ENCODE assay signal across 15 cellular contexts in genomic region chr16:89145406-89146161, GRCh38. TPM values are rescaled to one million over a fixed set of nuclear protein-coding genes. Genes with fewer than 3 reads are reported as not detected.
DNase-seq lines count a peak whose midpoint lies in the region; ATAC-seq and TF ChIP-seq lines count a peak whose summit lies in the region.
"Had no signal": no experiment of that assay in that cellular context is flagged by ENCODE, and none has a peak within 500 bp of the region (broad histone marks: within the 10 kb centered on the region; RNA-seq: fewer than 3 reads in every experiment).

No MANE protein-coding gene starts in this region.

- no peak overlapping the region for H3K18ac ChIP-seq in IMR-90 (ENCODE audit: low read depth, low read length)

- peaks cover 35% of the 10 kb centered on the region for H3K36me3 ChIP-seq in IMR-90 (ENCODE audit: control insufficient read depth, insufficient read depth, low read length)
- H3K36me3 ChIP-seq in mucosa of descending colon (ENCODE audit: low read depth), result no peaks in the 10 kb centered on the region
- H3K36me3 ChIP-seq in upper lobe of right lung, result peaks cover 32% of the 10 kb centered on the region

- H4K5ac ChIP-seq in IMR-90 (ENCODE audit: low read depth, low read length), result no peak overlapping the region

- DNase-seq in IMR-90 (no peak), glutamatergic neuron (peak; percentile 9), mucosa of descending colon (peak in 2 of 3 donors; percentile 12 to 48), upper lobe of right lung (peak; percentile 63), head of caudate nucleus (no peak), mucosa of gallbladder (ENCODE audit: low spot score) (no peak)
- DNase-seq: Calu3; CD4-positive, CD25-positive, alpha-beta regulatory T cell; DMS 273 treated with DMSO at 0.1 percent for 48 hours had no signal

- no peaks in the 10 kb centered on the region for H3K9me1 ChIP-seq in IMR-90 (ENCODE audit: insufficient read depth, low read length)

- H2AK5ac ChIP-seq in IMR-90 (ENCODE audit: low read depth, low read length), result no peak overlapping the region

- TF ChIP-seq POLR2A in IMR-90 (IDR thresholded peaks at IDR 0.05; ENCODE audit: low read depth, low read length), result no peak

- H3K27me3 ChIP-seq in IMR-90 (ENCODE audit: control insufficient read depth, insufficient read depth, low read length) (no peaks in the 10 kb centered on the region), upper lobe of right lung (no peaks in the 10 kb centered on the region)

- 100% methylated on average over 8 of the region's 25 CpGs; no CpG with 5 or more reads in 1 of the 2 experiments for WGBS in IMR-90 (ENCODE audit: extremely low coverage in 2 of 2, insufficient read length in 1 of 2), 2 experiments

- H3K23ac ChIP-seq in IMR-90 (ENCODE audit: low read depth, low read length), result no peak overlapping the region

- CTCF ChIA-PET in IMR-90 (lab: Yijun Ruan, JAX), result no interaction called here

- H3K4me1 ChIP-seq in IMR-90 (ENCODE audit: control insufficient read depth, insufficient read depth, low read length) (no peaks in the 10 kb centered on the region), mucosa of descending colon (ENCODE audit: low read depth) (no peaks in the 10 kb centered on the region), upper lobe of right lung (no peaks in the 10 kb centered on the region)
- H3K4me1 ChIP-seq: A549, HAP-1 had no signal

- H3K27me3 Mint-ChIP-seq in glutamatergic neuron (ENCODE audit: unreplicated experiment), result peaks cover 3% of the 10 kb centered on the region
- H3K27me3 Mint-ChIP-seq: CD4-positive, CD25-positive, alpha-beta regulatory T cell had no signal

- H2BK20ac ChIP-seq in IMR-90 (ENCODE audit: low read depth, low read length), result no peak overlapping the region

- H2AFZ ChIP-seq in IMR-90 (replicated peaks; ENCODE audit: low read length, poor library complexity), result peak overlapping the region; percentile 15

- no peak overlapping the region for H4K8ac ChIP-seq in IMR-90 (ENCODE audit: low read depth in 2 of 2, low read length in 2 of 2)

- ATAC-seq in IMR-90 (ENCODE audit: low read depth) (no peak), mucosa of descending colon (no peak), upper lobe of right lung (no peak), GM19035 (IDR thresholded peaks at IDR 0.05; ENCODE audit: unreplicated experiment) (no peak)
- ATAC-seq: GM12878, K562 had no signal

- no peak overlapping the region for H3K9ac ChIP-seq in IMR-90 (ENCODE audit: low read depth, low read length)

- POLR2A ChIA-PET in IMR-90 (lab: Charles Lee; ENCODE audit: unreplicated experiment), result no interaction called here

- H3K36me3 Mint-ChIP-seq in glutamatergic neuron (ENCODE audit: unreplicated experiment), result peaks cover 23% of the 10 kb centered on the region

- no peak for TF ChIP-seq RAD21 in IMR-90 (IDR thresholded peaks at IDR 0.05; ENCODE audit: low read length)

- BruUV-seq in IMR-90 (replicated peaks; lab: Mats Ljungman, UMichigan), result no TSS peak

- peaks cover 15% of the 10 kb centered on the region for H3K9me3 Mint-ChIP-seq in glutamatergic neuron (ENCODE audit: unreplicated experiment)

- H3K4ac ChIP-seq in IMR-90 (ENCODE audit: low read depth, low read length), result no peak overlapping the region

- no peak overlapping the region for H2BK15ac ChIP-seq in IMR-90 (ENCODE audit: low read depth, low read length)

- no peak overlapping the region for H3K4me2 ChIP-seq in IMR-90 (ENCODE audit: low read depth, low read length)
- H3K4me2 ChIP-seq: A549 had no signal

- no peak overlapping the region for H3K14ac ChIP-seq in IMR-90 (replicated peaks; ENCODE audit: low read depth, low read length)

- no peaks in the 10 kb centered on the region for H3K4me1 Mint-ChIP-seq in glutamatergic neuron (ENCODE audit: low read depth, unreplicated experiment)

- no peaks in the 10 kb centered on the region for H4K20me1 ChIP-seq in IMR-90 (ENCODE audit: insufficient read depth, low read length)

- H2AK9ac ChIP-seq in IMR-90 (replicated peaks; ENCODE audit: low read depth, low read length, poor library complexity), result no peak overlapping the region

- H3K79me1 ChIP-seq in IMR-90 (ENCODE audit: low read depth in 1 of 2, low read length in 2 of 2), result 0 out of 4 replicates have a peak, but pooled peaks cover 0 to 2% of the 10 kb centered on the region in 2 experiments

- dilution Hi-C loops in IMR-90 (cut with HindIII; ENCODE audit: low sequenced_read_pairs, unreplicated experiment), result no loop called here

- H3K56ac ChIP-seq in IMR-90 (ENCODE audit: extremely low read depth, insufficient read depth, low read length), result no peak overlapping the region

- in situ Hi-C loops in IMR-90 (cut with MboI; ENCODE audit: low sequenced_read_pairs), result no loop called here

- H3K27ac ChIP-seq in IMR-90 (ENCODE audit: insufficient read depth, low read length) (no peak overlapping the region), upper lobe of right lung (no peak overlapping the region)
- H3K27ac ChIP-seq: A549 had no signal

- no peak overlapping the region for H2BK120ac ChIP-seq in IMR-90 (ENCODE audit: low read depth, low read length)

- no peak overlapping the region for H4K91ac ChIP-seq in IMR-90 (ENCODE audit: insufficient read depth, low read depth, low read length)

- H3K27ac Mint-ChIP-seq in glutamatergic neuron (ENCODE audit: unreplicated experiment), result no peak overlapping the region

- H3K4me3 Mint-ChIP-seq in glutamatergic neuron (ENCODE audit: unreplicated experiment), result no peak overlapping the region
- H3K4me3 Mint-ChIP-seq: CD4-positive, CD25-positive, alpha-beta regulatory T cell had no signal

- TF ChIP-seq CTCF in IMR-90 (conservative IDR thresholded peaks at IDR 0.05; ENCODE audit: low read depth, low read length) (no peak), glutamatergic neuron (IDR thresholded peaks at IDR 0.05; ENCODE audit: partially characterized antibody, unreplicated experiment) (no peak), mucosa of descending colon (IDR thresholded peaks at IDR 0.05) (no peak), upper lobe of right lung (IDR thresholded peaks at IDR 0.05) (no peak)

- intact Hi-C loops in IMR-90 (cut with micrococcal nuclease) (no loop called here), mucosa of descending colon (cut with DNase I, micrococcal nuclease) (no loop called here), upper lobe of right lung (cut with DNase I) (no loop called here), head of caudate nucleus (cut with DNase I) (no loop called here)

- H3K4me3 ChIP-seq in IMR-90 (ENCODE audit: insufficient read depth, low read depth, low read length) (no peak overlapping the region), mucosa of descending colon (no peak overlapping the region), upper lobe of right lung (no peak overlapping the region)
- H3K4me3 ChIP-seq: A549, GM12878, HAP-1, K562 had no signal

- no peaks in the 10 kb centered on the region for H3K9me3 ChIP-seq in IMR-90 (ENCODE audit: control insufficient read depth, insufficient read depth, low read length)
- peaks cover 3% of the 10 kb centered on the region for H3K9me3 ChIP-seq in mucosa of descending colon
- H3K9me3 ChIP-seq in upper lobe of right lung, result no peaks in the 10 kb centered on the region
- H3K9me3 ChIP-seq: A549, HAP-1 had no signal

- no peak overlapping the region for H2BK5ac ChIP-seq in IMR-90 (ENCODE audit: low read depth, low read length, poor library complexity, severe bottlenecking)

TF ChIP-seq in IMR-90, 13 proteins besides CTCF, POLR2A, EP300 and RAD21 (continues in another document):
- no peak for TF ChIP-seq RFX5 (IDR thresholded peaks at IDR 0.05; ENCODE audit: low read depth, low read length)
- no peak for TF ChIP-seq BHLHE40 (IDR thresholded peaks at IDR 0.05; ENCODE audit: low read depth, low read length)
- no peak for TF ChIP-seq NFE2L2 (IDR thresholded peaks at IDR 0.05; ENCODE audit: low read depth, low read length)
- no peak for TF ChIP-seq MXI1 (IDR thresholded peaks at IDR 0.05; ENCODE audit: borderline replicate concordance, low read depth, low read length)
- no peak for TF ChIP-seq CHD1 (IDR thresholded peaks at IDR 0.05; ENCODE audit: low read depth, low read length)
- TF ChIP-seq FOS (IDR thresholded peaks at IDR 0.05; ENCODE audit: low read depth, low read length), result no peak
- TF ChIP-seq MAFK (IDR thresholded peaks at IDR 0.05; ENCODE audit: low read depth, low read length), result no peak
- no peak for TF ChIP-seq MAZ (IDR thresholded peaks at IDR 0.05; ENCODE audit: borderline replicate concordance, low read depth, low read length)
- TF ChIP-seq SMC3 (IDR thresholded peaks at IDR 0.05; ENCODE audit: low read depth, low read length), result no peak
- TF ChIP-seq CEBPB (IDR thresholded peaks at IDR 0.05; ENCODE audit: low read depth, low read length), result no peak
- TF ChIP-seq RCOR1 (IDR thresholded peaks at IDR 0.05; ENCODE audit: insufficient replicate concordance, low read length), result no peak

RNA-seq across cellular contexts. Expression of gene CDH15, which starts 26.0 kb away (rescaled TPM):
- total RNA-seq in IMR-90 (2012; rRNA removed) (0.18 and 0.28 TPM in 2 replicates), glutamatergic neuron (ENCODE audit: unreplicated experiment) (12.6 TPM), mucosa of descending colon (not detected), upper lobe of right lung (0.43 TPM), mucosa of gallbladder (0.20 TPM)
- polyA plus RNA-seq in IMR-90 (2012; rRNA removed), result 0.62 and 0.65 TPM in 2 replicates
- polyA plus RNA-seq in IMR-90 (2012; cell fraction: cytosol; rRNA removed), result 0.74 and 0.78 TPM in 2 replicates
- polyA plus RNA-seq in IMR-90 (2012; cell fraction: nucleus; rRNA removed; ENCODE audit: low replicate concordance), result 0.42 and 0.99 TPM in 2 replicates
- total RNA-seq: Calu3, Daoy had no signal
- polyA plus RNA-seq: CD4-positive, CD25-positive, alpha-beta regulatory T cell; K562 had no signal

RNA-seq across cellular contexts. Expression of gene ACSF3, which starts 51.9 kb away (rescaled TPM):
- total RNA-seq in IMR-90 (2012; rRNA removed) (9.5 and 10.6 TPM in 2 replicates), glutamatergic neuron (ENCODE audit: unreplicated experiment) (29.3 TPM), mucosa of descending colon (10 to 100 TPM; 44.7 to 77.8 (median 49.6) TPM), upper lobe of right lung (32.0 TPM), mucosa of gallbladder (63.4 TPM)
- polyA plus RNA-seq in IMR-90 (2012; rRNA removed), result 14.2 and 14.8 TPM in 2 replicates
- polyA plus RNA-seq in IMR-90 (2012; cell fraction: cytosol; rRNA removed), result 6.6 and 12.7 TPM in 2 replicates
- 22.4 and 31.0 TPM in 2 replicates for polyA plus RNA-seq in IMR-90 (2012; cell fraction: nucleus; rRNA removed; ENCODE audit: low replicate concordance)

RNA-seq across cellular contexts. Expression of gene SLC22A31, which starts 54.8 kb away (rescaled TPM):
- total RNA-seq in IMR-90 (2012; rRNA removed) (0.18 and 0.56 TPM in 2 replicates), glutamatergic neuron (ENCODE audit: unreplicated experiment) (3.9 TPM), mucosa of descending colon (1 to 10 TPM in 2 of 3 donors, under 1 TPM in 1; 0.35 to 1.8 (median 1.1) TPM), upper lobe of right lung (136 TPM), mucosa of gallbladder (1.6 TPM)
- polyA plus RNA-seq in IMR-90 (2012; rRNA removed), result 5.0 and 5.5 TPM in 2 replicates
- polyA plus RNA-seq in IMR-90 (2012; cell fraction: cytosol; rRNA removed), result 2.8 and 4.2 TPM in 2 replicates
- polyA plus RNA-seq in IMR-90 (2012; cell fraction: nucleus; rRNA removed; ENCODE audit: low replicate concordance), result 48.5 and 137 TPM in 2 replicates
- total RNA-seq: CD4-positive, CD25-positive, alpha-beta regulatory T cell; Daoy; GM12878 had no signal

Comparison
In these comparisons a context has a peak if more than half of its experiments do, and no peak if none do; other contexts are left out.
1. DNase-seq: peak in glutamatergic neuron (single experiment), mucosa of descending colon (2 of 3) and upper lobe of right lung (single experiment); none in IMR-90 (single experiment), head of caudate nucleus (0 of 42) and mucosa of gallbladder (single experiment).
2. RNA of gene SLC22A31, which starts 54.8 kb away (total RNA-seq): 136 TPM in upper lobe of right lung (single experiment); 3.9 TPM in glutamatergic neuron (single experiment), 1.6 TPM in mucosa of gallbladder (single experiment), 0.35 to 1.8 TPM in mucosa of descending colon and 0.18 to 0.56 TPM in IMR-90; every median in the first group is over 10 times any median in the second.